In the genomic region with DNA sequence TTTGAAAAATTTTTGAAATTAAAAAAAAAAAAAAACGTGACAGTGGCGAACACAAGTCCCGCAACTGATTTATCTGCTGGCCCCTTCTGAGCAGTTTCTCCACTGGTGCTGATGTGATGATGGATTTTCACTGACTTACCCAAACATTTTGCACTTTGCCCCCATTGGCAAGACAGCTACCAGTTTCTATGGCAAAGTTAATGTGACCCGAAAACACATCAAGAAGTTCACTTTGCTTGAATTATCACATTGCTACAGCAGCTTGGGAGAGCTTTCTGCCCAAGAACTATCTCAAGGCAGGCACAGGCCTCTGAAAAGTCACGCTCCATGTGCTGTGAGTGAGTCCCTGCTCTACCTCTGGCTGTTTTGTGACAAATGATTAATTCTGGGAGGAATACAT, we compare ENCODE assay signal across 25 cellular contexts.
DNase-seq lines count a peak whose midpoint lies in the region; ATAC-seq, FAIRE-seq and TF ChIP-seq lines count a peak whose summit lies in the region.
"Had no signal": no experiment of that assay in that cellular context is flagged by ENCODE, and none has a peak within 500 bp of the region (broad histone marks: within the 10 kb centered on the region; RNA-seq: fewer than 3 reads in every experiment).

No MANE protein-coding gene starts in this region.

- no peak overlapping the region for H3K9ac ChIP-seq in liver (ENCODE audit: low read depth in 1 of 2, low read length in 2 of 2)
- no peak overlapping the region for H3K9ac ChIP-seq in HepG2 (ENCODE audit: insufficient read depth, low read depth, low read length)
- peak overlapping the region; percentile 16 for H3K9ac ChIP-seq in adipocyte (ENCODE audit: low read length)

- no peak for FAIRE-seq in HepG2 (lab: Jason Lieb, UNC)
- FAIRE-seq: A204.1, K562 had no signal

- H3K27me3 ChIP-seq in liver (ENCODE audit: control insufficient read depth in 4 of 4, insufficient read depth in 4 of 4, low read length in 3 of 4) (no peaks in the 10 kb centered on the region), HepG2 (ENCODE audit: control insufficient read depth in 1 of 2, insufficient read depth in 2 of 2, low read length in 2 of 2) (no peaks in the 10 kb centered on the region), adipocyte (replicated peaks; ENCODE audit: control insufficient read depth, insufficient read depth, low read length) (no peaks in the 10 kb centered on the region), vagina (no peaks in the 10 kb centered on the region)
- H3K27me3 ChIP-seq: SJSA1 had no signal

- no peak overlapping the region for H3K4me3 Mint-ChIP-seq in memory B cell
- H3K4me3 Mint-ChIP-seq: CD8-positive, alpha-beta memory T cell had no signal

- POLR2A ChIA-PET in HepG2 (lab: Yijun Ruan, JAX) (no interaction called here), GM10248 (lab: Yijun Ruan, JAX) (no interaction called here)

- DNase-seq in HepG2 (ENCODE audit: low spot score) = no peak
- no peak for DNase-seq in adipocyte (ENCODE audit: low read depth)
- no peak for DNase-seq in memory B cell (ENCODE audit: low spot score in 2 of 2)
- DNase-seq in NCI-H2171 treated with DMSO at 0.1 percent for 48 hours (lab: John Stamatoyannopoulos, UW) = no peak
- DNase-seq in GM10248 (ENCODE audit: extremely low spot score) = no peak
- DNase-seq in vagina (ENCODE audit: extremely low spot score in 2 of 2) = no peak
- DNase-seq in NCI-H1105 (lab: John Stamatoyannopoulos, UW) = no peak
- DNase-seq: C1 segment of cervical spinal cord; CD8-positive, alpha-beta memory T cell; DMS 273 treated with DMSO at 0.1 percent for 48 hours; DMS79 treated with DMSO at 0.1 percent for 48 hours; GF-D8; H7; Kasumi-1; NCI-H1105 treated with DMSO at 0.1 percent for 48 hours; NCI-H1694; NCI-H2029 treated with DMSO at 0.1 percent for 48 hours; NCI-H2227 treated with DMSO at 0.1 percent for 48 hours; NCI-H526 treated with DMSO at 0.1 percent for 48 hours; Right ventricle myocardium superior; RPMI8226 had no signal

- TF ChIP-seq CTCF in liver (IDR thresholded peaks at IDR 0.05; ENCODE audit: low read depth, low read length, missing input control) (no peak), HepG2 (CRISPR knock-in tag; IDR thresholded peaks at IDR 0.05) (no peak), GM10248 (IDR thresholded peaks at IDR 0.05; ENCODE audit: control extremely low read depth, extremely low read depth, low read depth, missing control alignments) (no peak), vagina (IDR thresholded peaks at IDR 0.05) (no peak)

- H3K9me3 Mint-ChIP-seq in memory B cell = no peaks in the 10 kb centered on the region
- H3K9me3 Mint-ChIP-seq: CD8-positive, alpha-beta memory T cell had no signal

- H3K36me3 ChIP-seq in liver (ENCODE audit: control insufficient read depth in 4 of 4, insufficient read depth in 3 of 4, low read depth in 1 of 4, low read length in 3 of 4) (peaks cover 12 to 30% (median 21%) of the 10 kb centered on the region in 4 donors), HepG2 (replicated peaks in 1 of 2; ENCODE audit: control insufficient read depth in 1 of 2, insufficient read depth in 2 of 2, low read length in 2 of 2) (peaks cover 11 to 27% of the 10 kb centered on the region in 2 experiments), adipocyte (ENCODE audit: control insufficient read depth, insufficient read depth, low read length, severe bottlenecking) (peaks cover 10% of the 10 kb centered on the region), vagina (peaks cover 0 to 34% of the 10 kb centered on the region in 2 donors)

- intact Hi-C loops in HepG2 (cut with micrococcal nuclease; ENCODE audit: unreplicated experiment) (no loop called here), vagina (cut with DNase I) (no loop called here)

- H3K4me1 ChIP-seq in liver (ENCODE audit: control insufficient read depth in 4 of 4, insufficient read depth in 4 of 4, low read length in 3 of 4) (peaks cover 0 to 2% (median 0%) of the 10 kb centered on the region in 4 donors), HepG2 (ENCODE audit: insufficient read depth, low read length) (no peaks in the 10 kb centered on the region), adipocyte (ENCODE audit: control insufficient read depth, insufficient read depth, low read length) (peaks cover 41% of the 10 kb centered on the region), vagina (no peaks in the 10 kb centered on the region)

- no peak for TF ChIP-seq RAD21 in liver (IDR thresholded peaks at IDR 0.05)
- TF ChIP-seq RAD21 in HepG2 (CRISPR knock-in tag; IDR thresholded peaks at IDR 0.05) = no peak

- TF ChIP-seq EP300 in HepG2 (IDR thresholded peaks at IDR 0.05; ENCODE audit: low read depth in 2 of 2, low read length in 2 of 2) (no peak), HepG2 (CRISPR knock-in tag; IDR thresholded peaks at IDR 0.05; ENCODE audit: borderline replicate concordance) (no peak)

- CTCF ChIA-PET in HepG2 (lab: Yijun Ruan, JAX; ENCODE audit: low intra/inter-chr PET ratio, low total read pairs) = no interaction called here
- CTCF ChIA-PET in GM10248 (lab: Yijun Ruan, JAX) = interaction anchor here (1.2 to 1.4 kb wide), 2 partner anchors 128 to 444 kb away, joined by 3 to 4 read pairs; a partner anchor contains a TSS

- ATAC-seq in HepG2 = no peak
- no peak for ATAC-seq in memory B cell (ENCODE audit: low read depth)
- ATAC-seq: K562 had no signal

- peak overlapping the region; percentile 3 for H3K27ac Mint-ChIP-seq in memory B cell

- no peak overlapping the region for H3K4me3 ChIP-seq in liver (ENCODE audit: low read depth in 1 of 3, low read length in 3 of 3)
- no peak overlapping the region for H3K4me3 ChIP-seq in HepG2 (replicated peaks in 1 of 3; ENCODE audit: insufficient read depth in 1 of 3, low read depth in 2 of 3, low read length in 3 of 3)
- no peak overlapping the region for H3K4me3 ChIP-seq in adipocyte (ENCODE audit: low read length)
- no peak overlapping the region for H3K4me3 ChIP-seq in vagina
- H3K4me3 ChIP-seq: K562, SJSA1 had no signal

- no peak overlapping the region for H3K4me2 ChIP-seq in HepG2 (ENCODE audit: low read depth, low read length)

- 88% methylated on average over 5 of the region's 5 CpGs for WGBS in liver
- WGBS in HepG2 (ENCODE audit: low lambda C conversion rate) = 94% methylated on average over 5 of the region's 5 CpGs

- H2AFZ ChIP-seq in HepG2 (ENCODE audit: low read length) = no peak overlapping the region

- in situ Hi-C loops in HepG2 (cut with HindIII; ENCODE audit: extremely low pct_ligation_motif_present, low pct_unique_long_range_greater_than_20kb) = no loop called here

- no peaks in the 10 kb centered on the region for H3K9me3 ChIP-seq in liver (ENCODE audit: control insufficient read depth in 4 of 4, low read length in 3 of 4)
- no peaks in the 10 kb centered on the region for H3K9me3 ChIP-seq in HepG2 (ENCODE audit: low read length)
- no peaks in the 10 kb centered on the region for H3K9me3 ChIP-seq in adipocyte (ENCODE audit: control insufficient read depth, low read length)
- H3K9me3 ChIP-seq in vagina = no peaks in the 10 kb centered on the region
- H3K9me3 ChIP-seq: SJSA1 had no signal

- peaks cover 11% of the 10 kb centered on the region for H3K4me1 Mint-ChIP-seq in memory B cell

- no peaks in the 10 kb centered on the region for H3K79me2 ChIP-seq in HepG2 (ENCODE audit: insufficient read depth, low read length)

- no peaks in the 10 kb centered on the region for H3K27me3 Mint-ChIP-seq in memory B cell

- no peak overlapping the region for H3K27ac ChIP-seq in liver (ENCODE audit: low read depth in 1 of 2, low read length in 2 of 2)
- no peak overlapping the region for H3K27ac ChIP-seq in HepG2 (ENCODE audit: extremely low read length, insufficient read depth, low read length)
- H3K27ac ChIP-seq in vagina = no peak overlapping the region
- H3K27ac ChIP-seq: SJSA1 had no signal

- peaks cover 32% of the 10 kb centered on the region for H3K36me3 Mint-ChIP-seq in memory B cell

- TF ChIP-seq POLR2A in HepG2 (IDR thresholded peaks at IDR 0.05; ENCODE audit: insufficient read depth in 1 of 2, low read depth in 2 of 2, low read length in 2 of 2) = no peak
- no peak for TF ChIP-seq POLR2A in vagina (IDR thresholded peaks at IDR 0.05)

- 0 out of 2 replicates have a peak, but pooled peaks cover 2% of the 10 kb centered on the region for H4K20me1 ChIP-seq in HepG2 (ENCODE audit: insufficient read depth, low read length)

- BruUV-seq in HepG2 (replicated peaks; lab: Mats Ljungman, UMichigan) = no TSS peak

TF ChIP-seq in liver, 16 proteins besides CTCF, POLR2A, EP300 and RAD21 (continues in another document):
- TF ChIP-seq, protein P1, sequence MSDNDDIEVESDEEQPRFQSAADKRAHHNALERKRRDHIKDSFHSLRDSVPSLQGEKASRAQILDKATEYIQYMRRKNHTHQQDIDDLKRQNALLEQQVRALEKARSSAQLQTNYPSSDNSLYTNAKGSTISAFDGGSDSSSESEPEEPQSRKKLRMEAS (IDR thresholded peaks at IDR 0.05) = no peak
- no peak for TF ChIP-seq FOXA2 (IDR thresholded peaks at IDR 0.05)

TF ChIP-seq in HepG2, 621 proteins besides CTCF, POLR2A, EP300 and RAD21:
- TF ChIP-seq, protein P2, sequence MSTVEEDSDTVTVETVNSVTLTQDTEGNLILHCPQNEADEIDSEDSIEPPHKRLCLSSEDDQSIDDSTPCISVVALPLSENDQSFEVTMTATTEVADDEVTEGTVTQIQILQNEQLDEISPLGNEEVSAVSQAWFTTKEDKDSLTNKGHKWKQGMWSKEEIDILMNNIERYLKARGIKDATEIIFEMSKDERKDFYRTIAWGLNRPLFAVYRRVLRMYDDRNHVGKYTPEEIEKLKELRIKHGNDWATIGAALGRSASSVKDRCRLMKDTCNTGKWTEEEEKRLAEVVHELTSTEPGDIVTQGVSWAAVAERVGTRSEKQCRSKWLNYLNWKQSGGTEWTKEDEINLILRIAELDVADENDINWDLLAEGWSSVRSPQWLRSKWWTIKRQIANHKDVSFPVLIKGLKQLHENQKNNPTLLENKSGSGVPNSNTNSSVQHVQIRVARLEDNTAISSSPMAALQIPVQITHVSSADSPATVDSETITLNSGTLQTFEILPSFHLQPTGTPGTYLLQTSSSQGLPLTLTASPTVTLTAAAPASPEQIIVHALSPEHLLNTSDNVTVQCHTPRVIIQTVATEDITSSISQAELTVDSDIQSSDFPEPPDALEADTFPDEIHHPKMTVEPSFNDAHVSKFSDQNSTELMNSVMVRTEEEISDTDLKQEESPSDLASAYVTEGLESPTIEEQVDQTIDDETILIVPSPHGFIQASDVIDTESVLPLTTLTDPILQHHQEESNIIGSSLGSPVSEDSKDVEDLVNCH (CRISPR knock-in tag; IDR thresholded peaks at IDR 0.05) = no peak
- TF ChIP-seq, protein P3, sequence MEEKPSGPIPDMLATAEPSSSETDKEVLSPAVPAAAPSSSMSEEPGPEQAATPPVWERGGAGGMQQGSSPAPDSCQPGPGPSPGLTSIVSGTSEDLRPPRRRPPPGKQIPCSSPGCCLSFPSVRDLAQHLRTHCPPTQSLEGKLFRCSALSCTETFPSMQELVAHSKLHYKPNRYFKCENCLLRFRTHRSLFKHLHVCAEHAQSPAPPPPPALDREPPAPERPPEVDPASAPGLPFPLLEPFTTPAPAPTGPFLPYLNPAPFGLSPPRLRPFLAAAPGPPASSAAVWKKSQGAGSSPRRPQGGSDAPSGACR (CRISPR knock-in tag; IDR thresholded peaks at IDR 0.05) = no peak
- no peak for TF ChIP-seq FOXC1 (CRISPR knock-in tag; IDR thresholded peaks at IDR 0.05; ENCODE audit: borderline replicate concordance)
TF ChIP-seq in HepG2: peak in this region for 0.
